Comparison of ENCODE assay signal across 12 cellular contexts in genomic region chr18:22467760-22468553, GRCh38. TPM values are rescaled to one million over a fixed set of nuclear protein-coding genes. Genes with fewer than 3 reads are reported as not detected.
A peak's percentile ranks its signal among the peaks of the same experiment; 100 is the strongest.
DNase-seq lines count a peak whose midpoint lies in the region; ATAC-seq, FAIRE-seq and TF ChIP-seq lines count a peak whose summit lies in the region.
"Had no signal": no experiment of that assay in that cellular context is flagged by ENCODE, and none has a peak within 500 bp of the region (broad histone marks: within the 10 kb centered on the region; RNA-seq: fewer than 3 reads in every experiment).

No MANE protein-coding gene starts in this region.

- peak overlapping the region; percentile 75 to 94 for H4K8ac ChIP-seq in IMR-90 (ENCODE audit: low read depth in 2 of 2, low read length in 2 of 2)

- intact Hi-C loops in IMR-90 (cut with micrococcal nuclease) (loop anchor here (2.0 kb wide), 3 partner anchors 37 to 299 kb away; partner anchors contain the start of gene GATA6), K562 (cut with micrococcal nuclease) (loop anchor here (5.0 kb wide), 1 partner anchor 89 kb away; no protein-coding TSS in a partner anchor), left lung (cut with DNase I) (no loop called here), spleen (cut with DNase I; ENCODE audit: low total_unique reads) (no loop called here)

- POLR2A ChIA-PET in IMR-90 (lab: Charles Lee; ENCODE audit: unreplicated experiment) (no interaction called here), K562 (lab: Yijun Ruan, JAX) (interaction anchor here (1.1 to 2.6 kb wide), 3 partner anchors 13 to 32 kb away, joined by 3 to 11 read pairs (median 5); no protein-coding TSS in a partner anchor)

- H2AK9ac ChIP-seq in IMR-90 (replicated peaks; ENCODE audit: low read depth, low read length, poor library complexity): peak overlapping the region; percentile 81

- peak overlapping the region; percentile 90 for H3K18ac ChIP-seq in IMR-90 (ENCODE audit: low read depth, low read length)

- peaks cover 22% of the 10 kb centered on the region for H3K9me1 ChIP-seq in IMR-90 (ENCODE audit: insufficient read depth, low read length)
- H3K9me1 ChIP-seq in K562 (ENCODE audit: control insufficient read depth, insufficient read depth, low read length): peaks cover 3% of the 10 kb centered on the region

- CTCF ChIA-PET in IMR-90 (lab: Yijun Ruan, JAX) (no interaction called here), K562 (lab: Yijun Ruan, JAX; ENCODE audit: low intra/inter-chr PET ratio) (no interaction called here)

- H2BK20ac ChIP-seq in IMR-90 (ENCODE audit: low read depth, low read length): peak overlapping the region; percentile 95

- H2BK120ac ChIP-seq in IMR-90 (ENCODE audit: low read depth, low read length): peak overlapping the region; percentile 94

- peak overlapping the region; percentile 92 for H4K5ac ChIP-seq in IMR-90 (ENCODE audit: low read depth, low read length)

- TF ChIP-seq RAD21 in IMR-90 (IDR thresholded peaks at IDR 0.05; ENCODE audit: low read length): peak; percentile 41
- 0 out of 4 replicates have a peak, but pooled peaks of 1 of the 2 experiments have one; percentile 6 for TF ChIP-seq RAD21 in K562 (CRISPR knock-in tag; conservative IDR thresholded peaks at IDR 0.05 in 1 of 2, IDR thresholded peaks at IDR 0.05 in 1 of 2)

- H3K4me1 ChIP-seq in IMR-90 (ENCODE audit: control insufficient read depth, insufficient read depth, low read length): peaks cover 36% of the 10 kb centered on the region
- peaks cover 8 to 55% of the 10 kb centered on the region in 2 experiments for H3K4me1 ChIP-seq in K562 (replicated peaks in 1 of 2; ENCODE audit: control insufficient read depth in 2 of 2, insufficient read depth in 2 of 2, low read length in 2 of 2)
- peaks cover 38 to 41% of the 10 kb centered on the region in 2 donors for H3K4me1 ChIP-seq in left lung
- peaks cover 0 to 5% (median 0%) of the 10 kb centered on the region in 6 donors for H3K4me1 ChIP-seq in spleen

- in situ Hi-C loops in IMR-90 (cut with MboI; ENCODE audit: low sequenced_read_pairs) (loop anchor here (10.0 kb wide), 1 partner anchor 87 kb away; no protein-coding TSS in a partner anchor), K562 (cut with MboI) (no loop called here)

- TF ChIP-seq CTCF in AG09309 (IDR thresholded peaks at IDR 0.05; ENCODE audit: control insufficient read depth, insufficient read depth, low read depth, low read length, missing control alignments) (no peak), IMR-90 (conservative IDR thresholded peaks at IDR 0.05; ENCODE audit: low read depth, low read length) (no peak), K562 (IDR thresholded peaks at IDR 0.05 in 2 of 3, conservative IDR thresholded peaks at IDR 0.05 in 1 of 3; ENCODE audit: insufficient read depth in 2 of 3, low read depth in 1 of 3, low read length in 3 of 3) (no peak), left lung (IDR thresholded peaks at IDR 0.05) (no peak), type B pancreatic cell (conservative IDR thresholded peaks at IDR 0.05) (no peak), spleen (IDR thresholded peaks at IDR 0.05 in 8 of 11, conservative IDR thresholded peaks at IDR 0.05 in 3 of 11) (no peak)

- peak overlapping the region; percentile 89 for H3K23ac ChIP-seq in IMR-90 (ENCODE audit: low read depth, low read length)

- H4K20me1 ChIP-seq in IMR-90 (ENCODE audit: insufficient read depth, low read length) (no peaks in the 10 kb centered on the region), K562 (replicated peaks; ENCODE audit: control insufficient read depth, insufficient read depth, low read length) (no peaks in the 10 kb centered on the region)

- H3K4me2 ChIP-seq in IMR-90 (ENCODE audit: low read depth, low read length): no peak overlapping the region
- no peak overlapping the region for H3K4me2 ChIP-seq in K562 (ENCODE audit: insufficient read depth, low read length)

- ATAC-seq in IMR-90 (ENCODE audit: low read depth): peak; percentile 55
- peak; percentile 73 for ATAC-seq in K562
- ATAC-seq in left lung: no peak
- ATAC-seq in HG02763 (IDR thresholded peaks at IDR 0.05; ENCODE audit: unreplicated experiment): no peak
- no peak for ATAC-seq in GM19328 (IDR thresholded peaks at IDR 0.05; ENCODE audit: unreplicated experiment)

- H3K36me3 ChIP-seq in IMR-90 (ENCODE audit: control insufficient read depth, insufficient read depth, low read length) (no peaks in the 10 kb centered on the region), K562 (ENCODE audit: control insufficient read depth, insufficient read depth, low read length) (no peaks in the 10 kb centered on the region), left lung (no peaks in the 10 kb centered on the region), spleen (no peaks in the 10 kb centered on the region)

- H3K79me1 ChIP-seq in IMR-90 (ENCODE audit: low read depth in 1 of 2, low read length in 2 of 2): no peaks in the 10 kb centered on the region

- peak overlapping the region; percentile 67; the same call in 1 of the 2 replicates for H3K56ac ChIP-seq in IMR-90 (ENCODE audit: extremely low read depth, insufficient read depth, low read length)

- TF ChIP-seq POLR2A in IMR-90 (IDR thresholded peaks at IDR 0.05; ENCODE audit: low read depth, low read length) (no peak), K562 (conservative IDR thresholded peaks at IDR 0.05) (no peak), spleen (IDR thresholded peaks at IDR 0.05) (no peak)

- H4K91ac ChIP-seq in IMR-90 (ENCODE audit: insufficient read depth, low read depth, low read length): peak overlapping the region; percentile 97

- H3K9ac ChIP-seq in IMR-90 (ENCODE audit: low read depth, low read length): peak overlapping the region; percentile 28; the same call in 1 of the 2 replicates
- H3K9ac ChIP-seq in K562 (ENCODE audit: insufficient read depth in 1 of 2, low read depth in 2 of 2, low read length in 2 of 2): no peak overlapping the region; a peak in 1 of 4 replicates

- H2AFZ ChIP-seq in IMR-90 (replicated peaks; ENCODE audit: low read length, poor library complexity) (no peak overlapping the region), K562 (ENCODE audit: low read depth, low read length) (peak overlapping the region; percentile 29)

- H2BK5ac ChIP-seq in IMR-90 (ENCODE audit: low read depth, low read length, poor library complexity, severe bottlenecking): peak overlapping the region; percentile 89

- BruUV-seq in IMR-90 (replicated peaks; lab: Mats Ljungman, UMichigan) (no TSS peak), K562 (replicated peaks; lab: Mats Ljungman, UMichigan) (no TSS peak)

- peak overlapping the region; percentile 97 for H2BK15ac ChIP-seq in IMR-90 (ENCODE audit: low read depth, low read length)

- peak overlapping the region; percentile 65 for H3K27ac ChIP-seq in IMR-90 (ENCODE audit: insufficient read depth, low read length)
- peak overlapping the region; percentile 54 for H3K27ac ChIP-seq in K562 (ENCODE audit: extremely low read depth, low read depth, low read length)
- peak overlapping the region; percentile 45 to 78 for H3K27ac ChIP-seq in left lung
- no peak overlapping the region for H3K27ac ChIP-seq in spleen
- H3K27ac ChIP-seq: SK-N-MC had no signal

- dilution Hi-C loops in IMR-90 (cut with HindIII; ENCODE audit: low sequenced_read_pairs, unreplicated experiment): no loop called here

- H3K4ac ChIP-seq in IMR-90 (ENCODE audit: low read depth, low read length): peak overlapping the region; percentile 96

- H3K36me3 Mint-ChIP-seq in type B pancreatic cell: no peaks in the 10 kb centered on the region

- peaks cover 8% of the 10 kb centered on the region for H3K9me3 Mint-ChIP-seq in type B pancreatic cell

- no peak overlapping the region for H3K4me3 Mint-ChIP-seq in type B pancreatic cell

- H3K4me1 Mint-ChIP-seq in type B pancreatic cell (ENCODE audit: unreplicated experiment): peaks cover 51% of the 10 kb centered on the region

- H3K27me3 Mint-ChIP-seq in type B pancreatic cell: no peaks in the 10 kb centered on the region

- H3K9me3 ChIP-seq in IMR-90 (ENCODE audit: control insufficient read depth, insufficient read depth, low read length) (peaks cover 6% of the 10 kb centered on the region), K562 (replicated peaks; ENCODE audit: control insufficient read depth, insufficient read depth, low read depth, low read length) (no peaks in the 10 kb centered on the region), left lung (no peaks in the 10 kb centered on the region), spleen (no peaks in the 10 kb centered on the region)

- H3K4me3 ChIP-seq in AG09309 (ENCODE audit: control insufficient read depth, low read depth, low read length): no peak overlapping the region
- H3K4me3 ChIP-seq in IMR-90 (ENCODE audit: insufficient read depth, low read depth, low read length): no peak overlapping the region
- H3K4me3 ChIP-seq in K562: no peak overlapping the region
- no peak overlapping the region for H3K4me3 ChIP-seq in left lung
- H3K4me3 ChIP-seq in spleen: no peak overlapping the region
- H3K4me3 ChIP-seq: SK-N-MC had no signal

- H3K79me2 ChIP-seq in K562 (ENCODE audit: control insufficient read depth, insufficient read depth, low read length): no peaks in the 10 kb centered on the region

- TF ChIP-seq EP300 in K562 (IDR thresholded peaks at IDR 0.05; ENCODE audit: low read length): peak; percentile 88

- no peak for FAIRE-seq in K562 (lab: Jason Lieb, UNC)
- FAIRE-seq: endometrium had no signal

- WGBS in IMR-90 (ENCODE audit: extremely low coverage in 2 of 2, insufficient read length in 1 of 2), 2 experiments: 0% methylated on average over 3 of the region's 8 CpGs; no CpG with 5 or more reads in 1 of the 2 experiments
- 7% methylated on average over 8 of the region's 8 CpGs for WGBS in K562 (ENCODE audit: insufficient coverage, low coverage, missing lambda C conversion rate)
- 85 to 89% (median 88%) methylated on average over 8 of the region's 8 CpGs for WGBS in spleen, 5 donors

- peak overlapping the region; percentile 76 for H3K14ac ChIP-seq in IMR-90 (replicated peaks; ENCODE audit: low read depth, low read length)

- peak overlapping the region; percentile 92 for H2AK5ac ChIP-seq in IMR-90 (ENCODE audit: low read depth, low read length)

- H3K27me3 ChIP-seq in IMR-90 (ENCODE audit: control insufficient read depth, insufficient read depth, low read length) (no peaks in the 10 kb centered on the region), K562 (ENCODE audit: control insufficient read depth in 2 of 2, insufficient read depth in 2 of 2, low read length in 2 of 2) (peaks cover 3 to 16% of the 10 kb centered on the region in 2 experiments; a peak in 2 of 5 replicates), left lung (no peaks in the 10 kb centered on the region), spleen (replicated peaks in 1 of 7) (no peaks in the 10 kb centered on the region)

- DNase-seq in AG09309 (ENCODE audit: low read depth): peak; percentile 96
- DNase-seq in IMR-90: peak; percentile 100
- DNase-seq in K562 (ENCODE audit: extremely low read depth in 1 of 4, low spot score in 3 of 4): peak in 2 of 4 experiments; percentile 39 to 54
- DNase-seq in left lung: no peak
- no peak for DNase-seq in type B pancreatic cell (ENCODE audit: extremely low spot score, unreplicated experiment)
- DNase-seq in spleen: no peak
- DNase-seq: DMS153, NCI-H146 had no signal

- H3K27ac Mint-ChIP-seq in type B pancreatic cell: no peak overlapping the region

RNA-seq across cellular contexts. Expression of gene CTAGE1, which starts 50.2 kb away (rescaled TPM):
- total RNA-seq in IMR-90 (2012; rRNA removed) (under 0.01 TPM in 1 of 2 replicates, not detected in the other), K562 (2014; rRNA removed) (not detected in 2 replicates), K562 (2014; rRNA removed; fragmentation: Illumina TruSeq; extraction: Trizol) (not detected in 2 replicates), K562 (2015; rRNA removed; fragmentation: Illumina TruSeq; extraction: Trizol) (not detected in 2 replicates), K562 (2021) (not detected in 2 replicates), left lung (not detected), type B pancreatic cell (ENCODE audit: low replicate concordance) (not detected in 2 replicates), spleen (not detected)
- polyA plus RNA-seq in IMR-90 (2012; rRNA removed) (0.09 and 0.10 TPM in 2 replicates), K562 (2011; rRNA removed) (not detected in 2 replicates), K562 (2014; fragmentation: Illumina TruSeq; extraction: Trizol) (not detected in 2 replicates), K562 (2014; fragmentation: Nextera tagmentation; extraction: Ambion mirVana) (not detected), K562 (2014; rRNA removed) (not detected in 2 replicates), spleen (not detected)
- 0.03 TPM in 1 of 2 replicates, not detected in the other for polyA plus RNA-seq in IMR-90 (2012; cell fraction: cytosol; rRNA removed)
- 0.06 TPM in 1 of 2 replicates, not detected in the other for polyA plus RNA-seq in IMR-90 (2012; cell fraction: nucleus; rRNA removed; ENCODE audit: low replicate concordance)
- total RNA-seq in K562 (2011; cell fraction: chromatin; rRNA removed; ENCODE audit: low replicate concordance): not detected in 2 replicates
- total RNA-seq in K562 (2011; cell fraction: nucleolus; rRNA removed): not detected in 2 replicates
- not detected in 2 replicates for total RNA-seq in K562 (2011; cell fraction: nucleoplasm; rRNA removed)
- polyA plus RNA-seq in K562 (2011; cell fraction: cytosol; rRNA removed): not detected in 2 replicates
- not detected in 2 replicates for polyA plus RNA-seq in K562 (2011; cell fraction: nucleus; rRNA removed)
- polyA plus RNA-seq in K562 (2012): not detected in 2 replicates
- not detected in 2 replicates for polyA minus RNA-seq in K562 (2011; rRNA and poly(A)+ RNA removed)
- not detected in 2 replicates for polyA minus RNA-seq in K562 (2011; cell fraction: cytosol; rRNA and poly(A)+ RNA removed)
- not detected in 2 replicates for polyA minus RNA-seq in K562 (2011; cell fraction: nucleus; rRNA and poly(A)+ RNA removed)

Comparison
In these comparisons a context has a peak if more than half of its experiments do, and no peak if none do; other contexts are left out.
1. DNase-seq: peak in AG09309 (single experiment) and IMR-90 (single experiment); none in left lung (0 of 2), type B pancreatic cell (single experiment) and spleen (single experiment).
2. ATAC-seq: peak in IMR-90 (single experiment) and K562 (single experiment); none in left lung (single experiment), HG02763 (single experiment) and GM19328 (single experiment).
3. H3K27ac ChIP-seq: peak in IMR-90 (single experiment), K562 (single experiment) and left lung (2 of 2); none in spleen (0 of 8).
4. intact Hi-C loops: an anchor here in IMR-90 (2.0 kb wide) and K562 (5.0 kb wide); none called in left lung and spleen.